ENCODE assay signal across 23 cellular contexts in the genomic region with DNA sequence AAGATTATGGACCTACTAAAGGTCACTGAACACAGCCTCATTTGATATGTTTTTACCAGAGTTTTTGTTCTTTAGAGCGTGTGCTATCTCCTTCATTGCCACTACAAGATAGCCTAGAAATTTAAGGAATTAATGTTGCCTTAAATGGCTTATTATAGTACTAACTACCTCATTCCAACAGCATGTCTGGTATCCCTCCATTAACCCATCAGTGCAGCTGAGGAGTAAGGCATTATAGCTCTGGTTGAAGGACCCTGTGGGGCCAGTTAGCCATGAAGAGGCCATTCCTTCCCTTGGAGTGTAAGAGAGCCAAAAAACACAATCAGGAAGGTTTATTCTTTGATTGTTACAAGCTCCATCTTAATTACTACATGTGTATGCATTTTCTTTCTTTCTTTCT. TPM values are rescaled to one million over a fixed set of nuclear protein-coding genes. Genes with fewer than 3 reads are reported as not detected.
DNase-seq lines count a peak whose midpoint lies in the region; ATAC-seq, FAIRE-seq and TF ChIP-seq lines count a peak whose summit lies in the region.
"Had no signal": no experiment of that assay in that cellular context is flagged by ENCODE, and none has a peak within 500 bp of the region (broad histone marks: within the 10 kb centered on the region; RNA-seq: fewer than 3 reads in every experiment).

No MANE protein-coding gene starts in this region.

- H3K4me3 ChIP-seq in HepG2 (replicated peaks in 1 of 3; ENCODE audit: insufficient read depth in 1 of 3, low read depth in 2 of 3, low read length in 3 of 3): peak overlapping the region in 1 of 3 experiments; percentile 59; a peak in 1 of 6 replicates
- no peak overlapping the region for H3K4me3 ChIP-seq in right lobe of liver
- H3K4me3 ChIP-seq in RWPE2 (ENCODE audit: severe bottlenecking): no peak overlapping the region
- H3K4me3 ChIP-seq in vagina: no peak overlapping the region
- H3K4me3 ChIP-seq: ascending aorta, HAP-1, lung, mucosa of descending colon, upper lobe of left lung had no signal

- ATAC-seq in HepG2: no peak
- no peak for ATAC-seq in right lobe of liver
- ATAC-seq in RWPE2 (ENCODE audit: low read depth): no peak

- peaks cover 57% of the 10 kb centered on the region for H3K4me1 ChIP-seq in HepG2 (ENCODE audit: insufficient read depth, low read length)
- peaks cover 0 to 32% (median 3%) of the 10 kb centered on the region in 4 donors for H3K4me1 ChIP-seq in right lobe of liver
- H3K4me1 ChIP-seq in RWPE2 (ENCODE audit: insufficient read depth, poor library complexity, severe bottlenecking): peaks cover 10% of the 10 kb centered on the region
- peaks cover 31% of the 10 kb centered on the region for H3K4me1 ChIP-seq in vagina

- peak overlapping the region; percentile 86 for H3K4me2 ChIP-seq in HepG2 (ENCODE audit: low read depth, low read length)

- intact Hi-C loops in HepG2 (cut with micrococcal nuclease; ENCODE audit: unreplicated experiment) (loop anchor here (2.0 to 10.0 kb wide), 6 partner anchors 61 to 841 kb away; no protein-coding TSS in a partner anchor), right lobe of liver (cut with DNase I) (loop anchor here in 1 of 2 donors (5.0 kb wide), 1 partner anchor 574 kb away; no protein-coding TSS in a partner anchor), vagina (cut with DNase I) (loop anchor here (2.0 to 10.0 kb wide), 2 partner anchors 573 to 861 kb away; partner anchors contain the start of gene PPP1R2)

- POLR2A ChIA-PET in HepG2 (lab: Yijun Ruan, JAX) (interaction anchor here (1.3 to 2.6 kb wide), 3 partner anchors 12 to 587 kb away, joined by 7 to 19 read pairs (median 9); partner anchors contain the start of genes LSG1 and XXYLT1), GM10248 (lab: Yijun Ruan, JAX) (no interaction called here)

- H3K36me3 ChIP-seq in HepG2 (replicated peaks in 1 of 2; ENCODE audit: control insufficient read depth in 1 of 2, insufficient read depth in 2 of 2, low read length in 2 of 2) (no peaks in the 10 kb centered on the region), right lobe of liver (no peaks in the 10 kb centered on the region), RWPE2 (ENCODE audit: low read depth) (no peaks in the 10 kb centered on the region), vagina (no peaks in the 10 kb centered on the region)
- H3K36me3 ChIP-seq: ascending aorta, HAP-1, upper lobe of left lung had no signal

- TF ChIP-seq EP300 in HepG2 (IDR thresholded peaks at IDR 0.05; ENCODE audit: low read depth in 2 of 2, low read length in 2 of 2): no peak
- TF ChIP-seq EP300 in HepG2 (CRISPR knock-in tag; IDR thresholded peaks at IDR 0.05; ENCODE audit: borderline replicate concordance): no peak

- TF ChIP-seq POLR2A in HepG2 (IDR thresholded peaks at IDR 0.05; ENCODE audit: insufficient read depth in 1 of 2, low read depth in 2 of 2, low read length in 2 of 2): no peak
- no peak for TF ChIP-seq POLR2A in right lobe of liver (IDR thresholded peaks at IDR 0.05)
- no peak for TF ChIP-seq POLR2A in vagina (IDR thresholded peaks at IDR 0.05)

- no peak for DNase-seq in HepG2 (ENCODE audit: low spot score)
- no peak for DNase-seq in right lobe of liver
- no peak for DNase-seq in RWPE2 (ENCODE audit: low spot score)
- DNase-seq in fibroblast of peridontal ligament (ENCODE audit: extremely low read depth): peak; percentile 7
- DNase-seq in vagina (ENCODE audit: extremely low spot score in 2 of 2): no peak
- no peak for DNase-seq in activated CD4-positive, alpha-beta T cell treated with anti-CD3 and anti-CD28 coated beads, Interleukin-2, amount 50 U/mL, for 48 hours
- no peak for DNase-seq in NCI-H526 (lab: John Stamatoyannopoulos, UW)
- no peak for DNase-seq in GM10248 (ENCODE audit: extremely low spot score)
- DNase-seq: activated CD4-positive, alpha-beta T cell treated with anti-CD3 and anti-CD28 coated beads, Interleukin-2, amount 50 U/mL, for 1 hour; activated naive CD4-positive, alpha-beta T cell treated with anti-CD3 and anti-CD28 coated beads, Interleukin-2, amount 50 U/mL, for 16 hours; DMS53; NCI-H1694; NCI-H446 treated with DMSO at 0.1 percent for 48 hours; SIG-M5; stimulated activated CD4-positive, alpha-beta T cell treated with anti-CD3 and anti-CD28 coated beads, Interleukin-12 subunit alpha, Interleukin-12 subunit beta, amount 100 ng/mL, for 4 hours; stimulated activated CD4-positive, alpha-beta T cell treated with anti-CD3 and anti-CD28 coated beads, Interleukin-4, amount 100 ng/mL, for 1 hour had no signal

- no peaks in the 10 kb centered on the region for H4K20me1 ChIP-seq in HepG2 (ENCODE audit: insufficient read depth, low read length)

- H3K27me3 ChIP-seq in HepG2 (ENCODE audit: control insufficient read depth in 1 of 2, insufficient read depth in 2 of 2, low read length in 2 of 2) (peaks cover 0 to 31% of the 10 kb centered on the region in 2 experiments; a peak in 1 of 5 replicates), right lobe of liver (peaks cover 0 to 11% of the 10 kb centered on the region in 2 donors), RWPE2 (ENCODE audit: insufficient read depth, poor library complexity, severe bottlenecking) (peaks cover 8% of the 10 kb centered on the region), vagina (no peaks in the 10 kb centered on the region)
- H3K27me3 ChIP-seq: ascending aorta, upper lobe of left lung had no signal

- no TSS peak for BruUV-seq in HepG2 (replicated peaks; lab: Mats Ljungman, UMichigan)

- H3K9ac ChIP-seq in HepG2 (ENCODE audit: insufficient read depth, low read depth, low read length): no peak overlapping the region
- H3K9ac ChIP-seq: parathyroid adenoma had no signal

- 14% methylated on average over 1 of the region's 1 CpG for WGBS in HepG2 (ENCODE audit: low lambda C conversion rate)
- 67% methylated on average over 1 of the region's 1 CpG for WGBS in right lobe of liver (ENCODE audit: insufficient coverage, low coverage, low lambda C conversion rate, missing lambda C conversion rate)

- no peak for TF ChIP-seq CTCF in HepG2 (CRISPR knock-in tag; IDR thresholded peaks at IDR 0.05)
- no peak for TF ChIP-seq CTCF in right lobe of liver (IDR thresholded peaks at IDR 0.05)
- no peak for TF ChIP-seq CTCF in RWPE2 (IDR thresholded peaks at IDR 0.05; ENCODE audit: poor library complexity, severe bottlenecking)
- no peak for TF ChIP-seq CTCF in vagina (IDR thresholded peaks at IDR 0.05)
- no peak for TF ChIP-seq CTCF in GM10248 (IDR thresholded peaks at IDR 0.05; ENCODE audit: control extremely low read depth, extremely low read depth, low read depth, missing control alignments)

- no peak overlapping the region for H2AFZ ChIP-seq in HepG2 (ENCODE audit: low read length)

- H3K79me2 ChIP-seq in HepG2 (ENCODE audit: insufficient read depth, low read length): no peaks in the 10 kb centered on the region
- H3K79me2 ChIP-seq: parathyroid adenoma had no signal

- in situ Hi-C loops in HepG2 (cut with HindIII; ENCODE audit: extremely low pct_ligation_motif_present, low pct_unique_long_range_greater_than_20kb): loop anchor here (10.0 kb wide), 2 partner anchors 61 to 271 kb away; no protein-coding TSS in a partner anchor

- H3K27ac ChIP-seq in HepG2 (ENCODE audit: extremely low read length, insufficient read depth, low read length) (no peak overlapping the region), right lobe of liver (no peak overlapping the region), RWPE2 (ENCODE audit: poor library complexity, severe bottlenecking) (peak overlapping the region; percentile 18), vagina (peak overlapping the region; percentile 47)
- H3K27ac ChIP-seq: parathyroid adenoma had no signal

- no peak for FAIRE-seq in HepG2 (lab: Jason Lieb, UNC)
- FAIRE-seq: G401.6 had no signal

- H3K9me3 ChIP-seq in HepG2 (ENCODE audit: low read length): no peaks in the 10 kb centered on the region
- H3K9me3 ChIP-seq in right lobe of liver: no peaks in the 10 kb centered on the region
- H3K9me3 ChIP-seq in RWPE2 (ENCODE audit: severe bottlenecking): no peaks in the 10 kb centered on the region
- H3K9me3 ChIP-seq in vagina: no peaks in the 10 kb centered on the region
- H3K9me3 ChIP-seq: ascending aorta, HAP-1, mucosa of descending colon, upper lobe of left lung had no signal

- CTCF ChIA-PET in HepG2 (lab: Yijun Ruan, JAX; ENCODE audit: low intra/inter-chr PET ratio, low total read pairs): interaction anchor here (1.5 to 1.9 kb wide), 3 partner anchors 11 to 577 kb away, joined by 4 to 13 read pairs (median 5); partner anchors contain the start of gene LSG1
- CTCF ChIA-PET in GM10248 (lab: Yijun Ruan, JAX): interaction anchor here (0.9 to 3.8 kb wide), 33 partner anchors 9 to 840 kb away, joined by 3 to 107 read pairs (median 5); partner anchors contain the start of genes LSG1 and XXYLT1

- TF ChIP-seq RAD21 in HepG2 (CRISPR knock-in tag; IDR thresholded peaks at IDR 0.05): no peak

RNA-seq across cellular contexts. Expression of gene FAM43A, which starts 2.3 kb away (rescaled TPM):
- total RNA-seq in HepG2 (2016; rRNA removed; fragmentation: Illumina TruSeq; extraction: Trizol): 0.42 and 0.91 TPM in 2 replicates
- 0.18 and 0.20 TPM in 2 replicates for total RNA-seq in HepG2 (2016; cell fraction: cytosol; rRNA removed; fragmentation: Illumina TruSeq; extraction: Trizol; ENCODE audit: low read depth)
- 0.55 and 0.93 TPM in 2 replicates for total RNA-seq in HepG2 (2016; cell fraction: insoluble cytoplasmic fraction; rRNA removed; fragmentation: Illumina TruSeq; extraction: Trizol)
- 0.69 and 0.74 TPM in 2 replicates for total RNA-seq in HepG2 (2016; cell fraction: membrane; rRNA removed; fragmentation: Illumina TruSeq; extraction: Trizol)
- total RNA-seq in HepG2 (2016; cell fraction: nucleus; rRNA removed; fragmentation: Illumina TruSeq; extraction: Trizol): 0.31 and 0.81 TPM in 2 replicates
- polyA plus RNA-seq in HepG2 (2011; rRNA removed): 1.5 and 1.8 TPM in 2 replicates
- 1.5 and 3.9 TPM in 2 replicates for polyA plus RNA-seq in HepG2 (2011; cell fraction: cytosol; rRNA removed)
- 3.8 and 4.4 TPM in 2 replicates for polyA plus RNA-seq in HepG2 (2011; cell fraction: nucleus; rRNA removed)
- 0.38 and 0.64 TPM in 2 replicates for polyA plus RNA-seq in HepG2 (2012)
- 0.08 and 0.19 TPM in 2 replicates for polyA plus RNA-seq in HepG2 (2016; cell fraction: cytosol; fragmentation: Illumina TruSeq; extraction: Trizol; ENCODE audit: low read depth)
- 0.67 and 0.83 TPM in 2 replicates for polyA plus RNA-seq in HepG2 (2016; cell fraction: insoluble cytoplasmic fraction; fragmentation: Illumina TruSeq; extraction: Trizol; ENCODE audit: low read depth)
- 0.63 and 0.93 TPM in 2 replicates for polyA plus RNA-seq in HepG2 (2016; cell fraction: membrane; fragmentation: Illumina TruSeq; extraction: Trizol; ENCODE audit: low read depth)
- 1.1 and 1.2 TPM in 2 replicates for polyA plus RNA-seq in HepG2 (2016; cell fraction: nucleus; fragmentation: Illumina TruSeq; extraction: Trizol; ENCODE audit: insufficient read depth, low read depth)
- 1.5 and 4.9 TPM in 2 replicates for polyA minus RNA-seq in HepG2 (2011; rRNA and poly(A)+ RNA removed; ENCODE audit: low replicate concordance)
- polyA minus RNA-seq in HepG2 (2011; cell fraction: cytosol; rRNA and poly(A)+ RNA removed): 1.5 and 1.8 TPM in 2 replicates
- 0.99 and 1.4 TPM in 2 replicates for polyA minus RNA-seq in HepG2 (2011; cell fraction: nucleus; rRNA and poly(A)+ RNA removed)
- total RNA-seq in right lobe of liver: 1 to 10 TPM; 1.0 to 8.4 (median 5.3) TPM
- total RNA-seq in vagina: 20.4 TPM

RNA-seq across cellular contexts. Expression of gene LSG1, which starts 11.4 kb away (rescaled TPM):
- total RNA-seq in HepG2 (2016; rRNA removed; fragmentation: Illumina TruSeq; extraction: Trizol): 19.3 and 32.1 TPM in 2 replicates
- 3.2 and 3.8 TPM in 2 replicates for total RNA-seq in HepG2 (2016; cell fraction: cytosol; rRNA removed; fragmentation: Illumina TruSeq; extraction: Trizol; ENCODE audit: low read depth)
- total RNA-seq in HepG2 (2016; cell fraction: insoluble cytoplasmic fraction; rRNA removed; fragmentation: Illumina TruSeq; extraction: Trizol): 22.5 and 34.8 TPM in 2 replicates
- 6.8 and 8.5 TPM in 2 replicates for total RNA-seq in HepG2 (2016; cell fraction: membrane; rRNA removed; fragmentation: Illumina TruSeq; extraction: Trizol)
- total RNA-seq in HepG2 (2016; cell fraction: nucleus; rRNA removed; fragmentation: Illumina TruSeq; extraction: Trizol): 46.5 and 54.1 TPM in 2 replicates
- polyA plus RNA-seq in HepG2 (2011; rRNA removed): 19.6 and 21.4 TPM in 2 replicates
- 7.4 and 8.9 TPM in 2 replicates for polyA plus RNA-seq in HepG2 (2011; cell fraction: cytosol; rRNA removed)
- polyA plus RNA-seq in HepG2 (2011; cell fraction: nucleus; rRNA removed): 30.7 and 32.0 TPM in 2 replicates
- 10.8 and 12.4 TPM in 2 replicates for polyA plus RNA-seq in HepG2 (2012)
- 1.7 and 1.8 TPM in 2 replicates for polyA plus RNA-seq in HepG2 (2016; cell fraction: cytosol; fragmentation: Illumina TruSeq; extraction: Trizol; ENCODE audit: low read depth)
- 14.0 and 14.1 TPM in 2 replicates for polyA plus RNA-seq in HepG2 (2016; cell fraction: insoluble cytoplasmic fraction; fragmentation: Illumina TruSeq; extraction: Trizol; ENCODE audit: low read depth)
- 2.6 and 3.8 TPM in 2 replicates for polyA plus RNA-seq in HepG2 (2016; cell fraction: membrane; fragmentation: Illumina TruSeq; extraction: Trizol; ENCODE audit: low read depth)
- polyA plus RNA-seq in HepG2 (2016; cell fraction: nucleus; fragmentation: Illumina TruSeq; extraction: Trizol; ENCODE audit: insufficient read depth, low read depth): 79.8 and 79.9 TPM in 2 replicates
- polyA minus RNA-seq in HepG2 (2011; rRNA and poly(A)+ RNA removed; ENCODE audit: low replicate concordance): 28.9 and 136 TPM in 2 replicates
- polyA minus RNA-seq in HepG2 (2011; cell fraction: cytosol; rRNA and poly(A)+ RNA removed): 6.3 and 10.3 TPM in 2 replicates
- 49.8 and 65.3 TPM in 2 replicates for polyA minus RNA-seq in HepG2 (2011; cell fraction: nucleus; rRNA and poly(A)+ RNA removed)
- total RNA-seq in right lobe of liver: 10 to 100 TPM; 13.7 to 23.2 (median 18.0) TPM
- total RNA-seq in vagina: 40.3 TPM

RNA-seq across cellular contexts. Expression of gene TMEM44, which starts 50.2 kb away (rescaled TPM):
- total RNA-seq in HepG2 (2016; rRNA removed; fragmentation: Illumina TruSeq; extraction: Trizol) (3.2 and 7.3 TPM in 2 replicates), right lobe of liver (1 to 10 TPM; 2.2 to 6.8 (median 4.2) TPM), vagina (11.0 TPM)
- total RNA-seq in HepG2 (2016; cell fraction: cytosol; rRNA removed; fragmentation: Illumina TruSeq; extraction: Trizol; ENCODE audit: low read depth): 2.0 and 2.5 TPM in 2 replicates
- total RNA-seq in HepG2 (2016; cell fraction: insoluble cytoplasmic fraction; rRNA removed; fragmentation: Illumina TruSeq; extraction: Trizol): 2.4 and 7.8 TPM in 2 replicates
- total RNA-seq in HepG2 (2016; cell fraction: membrane; rRNA removed; fragmentation: Illumina TruSeq; extraction: Trizol): 3.7 and 4.9 TPM in 2 replicates
- total RNA-seq in HepG2 (2016; cell fraction: nucleus; rRNA removed; fragmentation: Illumina TruSeq; extraction: Trizol): 8.7 and 10.7 TPM in 2 replicates
- polyA plus RNA-seq in HepG2 (2011; rRNA removed): 13.8 and 16.0 TPM in 2 replicates
- 8.3 and 8.8 TPM in 2 replicates for polyA plus RNA-seq in HepG2 (2011; cell fraction: cytosol; rRNA removed)
- 49.0 and 57.1 TPM in 2 replicates for polyA plus RNA-seq in HepG2 (2011; cell fraction: nucleus; rRNA removed)
- 6.3 and 10.4 TPM in 2 replicates for polyA plus RNA-seq in HepG2 (2012)
- 1.9 and 2.6 TPM in 2 replicates for polyA plus RNA-seq in HepG2 (2016; cell fraction: cytosol; fragmentation: Illumina TruSeq; extraction: Trizol; ENCODE audit: low read depth)
- polyA plus RNA-seq in HepG2 (2016; cell fraction: insoluble cytoplasmic fraction; fragmentation: Illumina TruSeq; extraction: Trizol; ENCODE audit: low read depth): 3.4 and 3.6 TPM in 2 replicates
- 3.5 and 4.2 TPM in 2 replicates for polyA plus RNA-seq in HepG2 (2016; cell fraction: membrane; fragmentation: Illumina TruSeq; extraction: Trizol; ENCODE audit: low read depth)
- polyA plus RNA-seq in HepG2 (2016; cell fraction: nucleus; fragmentation: Illumina TruSeq; extraction: Trizol; ENCODE audit: insufficient read depth, low read depth): 34.3 and 35.9 TPM in 2 replicates
- 11.5 and 19.4 TPM in 2 replicates for polyA minus RNA-seq in HepG2 (2011; rRNA and poly(A)+ RNA removed; ENCODE audit: low replicate concordance)
- polyA minus RNA-seq in HepG2 (2011; cell fraction: cytosol; rRNA and poly(A)+ RNA removed): 2.8 and 4.9 TPM in 2 replicates
- 13.4 and 15.0 TPM in 2 replicates for polyA minus RNA-seq in HepG2 (2011; cell fraction: nucleus; rRNA and poly(A)+ RNA removed)

Comparison
In these comparisons a context has a peak if more than half of its experiments do, and no peak if none do; other contexts are left out.
1. H3K27ac ChIP-seq: peak in RWPE2 (single experiment) and vagina (single experiment); none in HepG2 (single experiment) and right lobe of liver (0 of 3).